In genomic region chr19:56993851-56994250, GRCh38 we compare ENCODE assay signal across 26 cellular contexts.
"Had no signal": no experiment of that assay in that cellular context is flagged by ENCODE, and none has a peak within 500 bp of the region (broad histone marks: within the 10 kb centered on the region; RNA-seq: fewer than 3 reads in every experiment).

No MANE protein-coding gene starts in this region.

- H3K4me3 Mint-ChIP-seq: central memory CD8-positive, alpha-beta T cell; dendritic cell treated with granulocyte-macrophage colony-stimulating factor and Interleukin-4, amounts not matched to agents 40 ng/mL and 50 ng/mL, for 4 days; endodermal cell; naive thymus-derived CD8-positive, alpha-beta T cell; stimulated activated effector memory CD8-positive, alpha-beta T cell treated with anti-CD3 and anti-CD28 coated beads, Interleukin-12 subunit alpha, Interleukin-12 subunit beta, amount 100 ng/mL, for 72 hours; type B pancreatic cell had no signal

- ATAC-seq: foreskin keratinocyte; left colon; naive thymus-derived CD8-positive, alpha-beta T cell; right lobe of liver; stimulated activated effector memory CD8-positive, alpha-beta T cell treated with anti-CD3 and anti-CD28 coated beads, Interleukin-12 subunit alpha, Interleukin-12 subunit beta, amount 100 ng/mL, for 72 hours had no signal

- H3K27me3 Mint-ChIP-seq: central memory CD8-positive, alpha-beta T cell; dendritic cell treated with granulocyte-macrophage colony-stimulating factor and Interleukin-4, amounts not matched to agents 40 ng/mL and 50 ng/mL, for 4 days; progenitor cell of endocrine pancreas; type B pancreatic cell had no signal

- DNase-seq: colonic mucosa; effector CD8-positive, alpha-beta T cell; endodermal cell; foreskin keratinocyte; hypothalamus; immature natural killer cell; islet precursor cell; kidney glomerular epithelial cell; left colon; left ventricle myocardium inferior; mammary epithelial cell; naive thymus-derived CD8-positive, alpha-beta T cell; nucleus accumbens; right lobe of liver; small intestine; stimulated activated CD4-positive, alpha-beta T cell treated with anti-CD3 and anti-CD28 coated beads, Interleukin-12 subunit alpha, Interleukin-12 subunit beta, amount 100 ng/mL, for 4 hours; stimulated activated CD4-positive, alpha-beta T cell treated with anti-CD3 and anti-CD28 coated beads, Interleukin-1b, Interleukin-23, amount 100 ng/mL, for 48 hours; stimulated activated CD4-positive, alpha-beta T cell treated with anti-CD3 and anti-CD28 coated beads, Interleukin-4, amount 100 ng/mL, for 1 hour; stimulated activated naive CD4-positive, alpha-beta T cell treated with Interleukin-2 at 50 U/mL for 16 hours; stomach; tibial artery had no signal

- H3K36me3 Mint-ChIP-seq: immature natural killer cell; stimulated activated effector memory CD8-positive, alpha-beta T cell treated with anti-CD3 and anti-CD28 coated beads, Interleukin-12 subunit alpha, Interleukin-12 subunit beta, amount 100 ng/mL, for 72 hours; type B pancreatic cell had no signal

- H3K27ac Mint-ChIP-seq: dendritic cell treated with granulocyte-macrophage colony-stimulating factor and Interleukin-4, amounts not matched to agents 40 ng/mL and 50 ng/mL, for 4 days; endodermal cell; immature natural killer cell; naive thymus-derived CD8-positive, alpha-beta T cell; progenitor cell of endocrine pancreas; stimulated activated effector memory CD8-positive, alpha-beta T cell treated with anti-CD3 and anti-CD28 coated beads, Interleukin-12 subunit alpha, Interleukin-12 subunit beta, amount 100 ng/mL, for 72 hours; type B pancreatic cell had no signal

- H3K4me1 Mint-ChIP-seq: central memory CD8-positive, alpha-beta T cell; endodermal cell; immature natural killer cell; naive thymus-derived CD8-positive, alpha-beta T cell; stimulated activated effector memory CD8-positive, alpha-beta T cell treated with anti-CD3 and anti-CD28 coated beads, Interleukin-12 subunit alpha, Interleukin-12 subunit beta, amount 100 ng/mL, for 72 hours had no signal
